Comparison of ENCODE assay signal across 1 cellular context in genomic region chr12:116919706-116920485, GRCh38.
TF ChIP-seq lines count a peak whose summit lies in the region.

No MANE protein-coding gene starts in this region.

TF ChIP-seq in SK-N-SH treated with all-trans-retinoic acid at 6 μM for 48 hours, 23 proteins besides CTCF, POLR2A, EP300 and RAD21 (continued from another document):
- no peak for TF ChIP-seq BACH2 (CRISPR knock-in tag; IDR thresholded peaks at IDR 0.05; ENCODE audit: borderline replicate concordance)
- TF ChIP-seq ZFP3 (CRISPR knock-in tag; IDR thresholded peaks at IDR 0.05): no peak
- TF ChIP-seq RARB (CRISPR knock-in tag; IDR thresholded peaks at IDR 0.05): no peak
- TF ChIP-seq ISL1 (CRISPR knock-in tag; IDR thresholded peaks at IDR 0.05): no peak
- TF ChIP-seq POU6F1 (CRISPR knock-in tag; IDR thresholded peaks at IDR 0.05; ENCODE audit: borderline replicate concordance, low read depth): no peak
- no peak for TF ChIP-seq TSHZ2 (CRISPR knock-in tag; IDR thresholded peaks at IDR 0.05)
- no peak for TF ChIP-seq SNAI2 (CRISPR knock-in tag; IDR thresholded peaks at IDR 0.05)
